Comparison of ENCODE assay signal across 8 cellular contexts in genomic region chr14:102316048-102316745, GRCh38. TPM values are rescaled to one million over a fixed set of nuclear protein-coding genes. Genes with fewer than 3 reads are reported as not detected.
DNase-seq lines count a peak whose midpoint lies in the region; FAIRE-seq and TF ChIP-seq lines count a peak whose summit lies in the region.

No MANE protein-coding gene starts in this region.

- peaks cover 5% of the 10 kb centered on the region for H3K79me2 ChIP-seq in endothelial cell of umbilical vein (ENCODE audit: control insufficient read depth, insufficient read depth, low read length)

- peak overlapping the region in 2 of 3 experiments; percentile 31 to 33 for H3K4me3 ChIP-seq in endothelial cell of umbilical vein (replicated peaks in 1 of 3; ENCODE audit: insufficient read depth in 1 of 3, low read depth in 1 of 3, low read length in 3 of 3)
- H3K4me3 ChIP-seq in neuronal stem cell (ENCODE audit: low read length in 2 of 2) = peak overlapping the region; percentile 58 to 77

- H3K9ac ChIP-seq in endothelial cell of umbilical vein (replicated peaks; ENCODE audit: extremely low read depth, insufficient read depth, low read length) (no peak overlapping the region), neuronal stem cell (ENCODE audit: low read depth, low read length, poor library complexity) (no peak overlapping the region)

- H3K4me2 ChIP-seq in endothelial cell of umbilical vein (ENCODE audit: insufficient read depth, low read length) (peak overlapping the region; percentile 38), neuronal stem cell (ENCODE audit: insufficient read depth, low read length, poor library complexity, severe bottlenecking) (peak overlapping the region; percentile 59)

- no peak for TF ChIP-seq CTCF in endothelial cell of umbilical vein (IDR thresholded peaks at IDR 0.05; ENCODE audit: extremely low read depth in 1 of 2, insufficient read depth in 1 of 2, low read depth in 1 of 2, low read length in 2 of 2)
- TF ChIP-seq CTCF in GM13977 (IDR thresholded peaks at IDR 0.05; ENCODE audit: extremely low read depth, insufficient read depth, missing control alignments) = no peak

- H4K20me1 ChIP-seq in endothelial cell of umbilical vein (replicated peaks; ENCODE audit: control insufficient read depth, extremely low read depth, insufficient read depth, low read length) = no peaks in the 10 kb centered on the region

- no peak overlapping the region for H2BK120ac ChIP-seq in neuronal stem cell (ENCODE audit: low read depth, low read length)

- H2AFZ ChIP-seq in endothelial cell of umbilical vein (ENCODE audit: low read depth, low read length) (peak overlapping the region; percentile 50), neuronal stem cell (ENCODE audit: low read length) (peak overlapping the region; percentile 82)

- H2AK5ac ChIP-seq in neuronal stem cell (ENCODE audit: low read depth, low read length) = no peak overlapping the region

- no peak overlapping the region for H4K91ac ChIP-seq in neuronal stem cell (ENCODE audit: low read depth, low read length, poor library complexity)

- H4K8ac ChIP-seq in neuronal stem cell (ENCODE audit: low read depth, low read length) = no peak overlapping the region

- no peak overlapping the region for H3K23ac ChIP-seq in neuronal stem cell (ENCODE audit: low read depth, low read length, poor library complexity)

- no peak overlapping the region for H3K27ac ChIP-seq in endothelial cell of umbilical vein (ENCODE audit: insufficient read depth, low read depth, low read length)
- peak overlapping the region; percentile 70 for H3K27ac ChIP-seq in neuronal stem cell (replicated peaks; ENCODE audit: low read length)

- CTCF ChIA-PET in endothelial cell of umbilical vein (lab: Charles Lee) = interaction anchor here (0.7 to 2.3 kb wide), 12 partner anchors 11 to 270 kb away, joined by 3 to 10 read pairs (median 4); partner anchors contain the start of gene MOK

- H3K27ac Mint-ChIP-seq in IgD-negative memory B cell = peak overlapping the region; percentile 99 to 100 (median 100)

- no peaks in the 10 kb centered on the region for H3K27me3 ChIP-seq in endothelial cell of umbilical vein (ENCODE audit: control insufficient read depth in 2 of 2, insufficient read depth in 2 of 2, low read length in 2 of 2)
- peaks cover 0 to 2% (median 0%) of the 10 kb centered on the region in 3 experiments for H3K27me3 ChIP-seq in neuronal stem cell (ENCODE audit: control insufficient read depth in 3 of 3, insufficient read depth in 3 of 3, low read depth in 1 of 3, low read length in 3 of 3)

- no peak overlapping the region for H3K18ac ChIP-seq in neuronal stem cell (ENCODE audit: low read length)

- H3K4me3 Mint-ChIP-seq in IgD-negative memory B cell = peak overlapping the region; percentile 95 to 99 (median 98)

- peaks cover 35 to 42% (median 35%) of the 10 kb centered on the region in 3 donors for H3K4me1 Mint-ChIP-seq in IgD-negative memory B cell

- peaks cover 1% of the 10 kb centered on the region for H3K27me3 Mint-ChIP-seq in IgD-negative memory B cell

- H3K14ac ChIP-seq in neuronal stem cell (ENCODE audit: low read length) = no peak overlapping the region

- dilution Hi-C loops in endothelial cell of umbilical vein (cut with MboI; ENCODE audit: extremely low pct_ligation_motif_present, low sequenced_read_pairs) = no loop called here

- H3K9me3 ChIP-seq in endothelial cell of umbilical vein (replicated peaks; ENCODE audit: control insufficient read depth, insufficient read depth, low read length) (no peaks in the 10 kb centered on the region), neuronal stem cell (replicated peaks in 1 of 2; ENCODE audit: control insufficient read depth in 2 of 2, insufficient read depth in 1 of 2, low read depth in 1 of 2, low read length in 2 of 2) (no peaks in the 10 kb centered on the region)

- no peak overlapping the region for H2BK12ac ChIP-seq in neuronal stem cell (ENCODE audit: low read length)

- TF ChIP-seq POLR2A in endothelial cell of umbilical vein (IDR thresholded peaks at IDR 0.05; ENCODE audit: low read depth, low read length) = peak; percentile 12

- no CpG with 5 or more reads among the region's 14 CpGs for WGBS in neuronal stem cell (ENCODE audit: extremely low coverage in 2 of 2, insufficient read length in 2 of 2, insufficient replicate concordance in 1 of 2), 2 donors

- no peaks in the 10 kb centered on the region for H3K79me1 ChIP-seq in neuronal stem cell (ENCODE audit: low read depth, low read length)

- intact Hi-C loops in endothelial cell of umbilical vein (cut with micrococcal nuclease) = loop anchor here (2.0 to 10.0 kb wide), 2 partner anchors 355 to 551 kb away; partner anchors contain the start of gene PPP2R5C

- H3K4me1 ChIP-seq in endothelial cell of umbilical vein (ENCODE audit: control insufficient read depth, extremely low read depth, insufficient read depth, low read length) = peaks cover 25% of the 10 kb centered on the region
- peaks cover 12 to 14% of the 10 kb centered on the region in 2 donors for H3K4me1 ChIP-seq in neuronal stem cell (ENCODE audit: control insufficient read depth in 2 of 2, insufficient read depth in 1 of 2, low read depth in 1 of 2, low read length in 2 of 2)

- in situ Hi-C loops in GM13977 (cut with MboI; ENCODE audit: low pct_unique_long_range_greater_than_20kb, low sequenced_read_pairs, unreplicated experiment) = loop anchor here (25.0 kb wide), 2 partner anchors 354 to 604 kb away; partner anchors contain the start of gene DYNC1H1

- DNase-seq in COLO829 (ENCODE audit: low spot score) (peak; percentile 41), T-helper 22 cell (ENCODE audit: low read depth) (peak; percentile 36), endothelial cell of umbilical vein (ENCODE audit: low read depth, low spot score) (no peak), neuronal stem cell (ENCODE audit: low spot score) (no peak), NCI-H1048 (lab: John Stamatoyannopoulos, UW) (no peak), ecto neural progenitor cell (ENCODE audit: low spot score) (no peak), GM13977 (ENCODE audit: low spot score) (no peak)

- peaks cover 0 to 2% (median 0%) of the 10 kb centered on the region in 3 donors for H3K9me3 Mint-ChIP-seq in IgD-negative memory B cell

- H3K9me1 ChIP-seq in endothelial cell of umbilical vein (replicated peaks; ENCODE audit: control insufficient read depth, extremely low read depth, insufficient read depth, low read length) = no peaks in the 10 kb centered on the region

- POLR2A ChIA-PET in endothelial cell of umbilical vein (lab: Charles Lee) = interaction anchor here (0.6 kb wide), 1 partner anchor 134 kb away, joined by 3 read pairs; no protein-coding TSS in a partner anchor

- H3K36me3 ChIP-seq in endothelial cell of umbilical vein (ENCODE audit: control insufficient read depth in 2 of 2, extremely low read depth in 1 of 2, insufficient read depth in 2 of 2, low read length in 2 of 2) (no peaks in the 10 kb centered on the region), neuronal stem cell (replicated peaks in 1 of 2; ENCODE audit: control insufficient read depth in 2 of 2, insufficient read depth in 2 of 2, low read length in 2 of 2) (no peaks in the 10 kb centered on the region)

- no peak for FAIRE-seq in endothelial cell of umbilical vein (lab: Jason Lieb, UNC)

- no peak overlapping the region for H2BK5ac ChIP-seq in neuronal stem cell (ENCODE audit: low read length)

- no peak overlapping the region for H3K4ac ChIP-seq in neuronal stem cell (ENCODE audit: low read length)

- H3K36me3 Mint-ChIP-seq in IgD-negative memory B cell = no peaks in the 10 kb centered on the region

- no TSS peak for BruUV-seq in endothelial cell of umbilical vein (replicated peaks; lab: Mats Ljungman, UMichigan)

- H2BK15ac ChIP-seq in neuronal stem cell (ENCODE audit: low read length) = no peak overlapping the region

RNA-seq across cellular contexts. Expression of gene ZNF839, which starts 3.3 kb away (rescaled TPM):
- polyA plus RNA-seq in IgD-negative memory B cell (5.3 TPM), endothelial cell of umbilical vein (8.5 and 9.8 TPM in 2 replicates)
- 12.5 TPM in 2 replicates for total RNA-seq in endothelial cell of umbilical vein
- polyA plus RNA-seq in endothelial cell of umbilical vein (2011; cell fraction: cytosol; rRNA removed) = 6.2 and 7.3 TPM in 2 replicates
- polyA plus RNA-seq in endothelial cell of umbilical vein (2011; cell fraction: nucleus; rRNA removed) = 39.0 and 41.4 TPM in 2 replicates
- polyA plus RNA-seq in endothelial cell of umbilical vein (2012) = 4.2 and 4.6 TPM in 2 replicates
- 7.1 and 7.3 TPM in 2 replicates for polyA minus RNA-seq in endothelial cell of umbilical vein
- 12.1 TPM for polyA minus RNA-seq in endothelial cell of umbilical vein (2011; cell fraction: cytosol; rRNA and poly(A)+ RNA removed)
- 10.3 and 10.9 TPM in 2 replicates for polyA minus RNA-seq in endothelial cell of umbilical vein (2011; cell fraction: nucleus; rRNA and poly(A)+ RNA removed)
- 8.2 TPM for polyA plus RNA-seq in neuronal stem cell (2013, experiment 1 of 2)
- polyA plus RNA-seq in neuronal stem cell (2013, experiment 2 of 2) = 8.3 TPM

RNA-seq across cellular contexts. Expression of gene MOK, which starts 11.2 kb away (rescaled TPM):
- polyA plus RNA-seq in IgD-negative memory B cell (0.43 TPM), endothelial cell of umbilical vein (7.2 and 8.6 TPM in 2 replicates)
- total RNA-seq in endothelial cell of umbilical vein = 6.1 and 6.4 TPM in 2 replicates
- polyA plus RNA-seq in endothelial cell of umbilical vein (2011; cell fraction: cytosol; rRNA removed) = 5.4 and 5.5 TPM in 2 replicates
- polyA plus RNA-seq in endothelial cell of umbilical vein (2011; cell fraction: nucleus; rRNA removed) = 30.9 TPM in 2 replicates
- 2.7 and 4.3 TPM in 2 replicates for polyA plus RNA-seq in endothelial cell of umbilical vein (2012)
- polyA minus RNA-seq in endothelial cell of umbilical vein = 5.9 and 7.3 TPM in 2 replicates
- 1.1 TPM for polyA minus RNA-seq in endothelial cell of umbilical vein (2011; cell fraction: cytosol; rRNA and poly(A)+ RNA removed)
- 10.8 and 12.0 TPM in 2 replicates for polyA minus RNA-seq in endothelial cell of umbilical vein (2011; cell fraction: nucleus; rRNA and poly(A)+ RNA removed)
- polyA plus RNA-seq in neuronal stem cell (2013, experiment 1 of 2) = 9.5 TPM
- 9.4 TPM for polyA plus RNA-seq in neuronal stem cell (2013, experiment 2 of 2)

RNA-seq across cellular contexts. Expression of gene CINP, which starts 46.5 kb away (rescaled TPM):
- 39.5 TPM for polyA plus RNA-seq in IgD-negative memory B cell
- 42.1 and 44.0 TPM in 2 replicates for total RNA-seq in endothelial cell of umbilical vein
- 73.3 and 79.1 TPM in 2 replicates for polyA plus RNA-seq in endothelial cell of umbilical vein
- polyA plus RNA-seq in endothelial cell of umbilical vein (2011; cell fraction: cytosol; rRNA removed) = 54.9 and 58.6 TPM in 2 replicates
- polyA plus RNA-seq in endothelial cell of umbilical vein (2011; cell fraction: nucleus; rRNA removed) = 22.6 and 23.5 TPM in 2 replicates
- polyA plus RNA-seq in endothelial cell of umbilical vein (2012) = 36.6 and 48.0 TPM in 2 replicates
- 23.1 and 35.2 TPM in 2 replicates for polyA minus RNA-seq in endothelial cell of umbilical vein
- polyA minus RNA-seq in endothelial cell of umbilical vein (2011; cell fraction: cytosol; rRNA and poly(A)+ RNA removed) = 29.0 TPM
- polyA minus RNA-seq in endothelial cell of umbilical vein (2011; cell fraction: nucleus; rRNA and poly(A)+ RNA removed) = 8.7 and 16.1 TPM in 2 replicates
- polyA plus RNA-seq in neuronal stem cell (2013, experiment 1 of 2) = 28.4 TPM
- 26.9 TPM for polyA plus RNA-seq in neuronal stem cell (2013, experiment 2 of 2)

RNA-seq across cellular contexts. Expression of gene TECPR2, which starts 46.5 kb away (rescaled TPM):
- polyA plus RNA-seq in IgD-negative memory B cell (3.2 TPM), endothelial cell of umbilical vein (8.9 and 9.4 TPM in 2 replicates)
- total RNA-seq in endothelial cell of umbilical vein = 21.5 TPM in 2 replicates
- polyA plus RNA-seq in endothelial cell of umbilical vein (2011; cell fraction: cytosol; rRNA removed) = 8.3 and 8.5 TPM in 2 replicates
- 15.8 and 17.3 TPM in 2 replicates for polyA plus RNA-seq in endothelial cell of umbilical vein (2011; cell fraction: nucleus; rRNA removed)
- polyA plus RNA-seq in endothelial cell of umbilical vein (2012) = 12.1 and 12.8 TPM in 2 replicates
- polyA minus RNA-seq in endothelial cell of umbilical vein = 19.0 and 27.6 TPM in 2 replicates
- 7.3 TPM for polyA minus RNA-seq in endothelial cell of umbilical vein (2011; cell fraction: cytosol; rRNA and poly(A)+ RNA removed)
- 14.0 and 20.9 TPM in 2 replicates for polyA minus RNA-seq in endothelial cell of umbilical vein (2011; cell fraction: nucleus; rRNA and poly(A)+ RNA removed)
- polyA plus RNA-seq in neuronal stem cell (2013, experiment 1 of 2) = 7.9 TPM
- 6.8 TPM for polyA plus RNA-seq in neuronal stem cell (2013, experiment 2 of 2)

Comparison
In these comparisons a context has a peak if more than half of its experiments do, and no peak if none do; other contexts are left out.
1. DNase-seq: peak in COLO829 (single experiment) and T-helper 22 cell (single experiment); none in endothelial cell of umbilical vein (single experiment), neuronal stem cell (single experiment), NCI-H1048 (single experiment), ecto neural progenitor cell (single experiment) and GM13977 (single experiment).